In the genomic region with DNA sequence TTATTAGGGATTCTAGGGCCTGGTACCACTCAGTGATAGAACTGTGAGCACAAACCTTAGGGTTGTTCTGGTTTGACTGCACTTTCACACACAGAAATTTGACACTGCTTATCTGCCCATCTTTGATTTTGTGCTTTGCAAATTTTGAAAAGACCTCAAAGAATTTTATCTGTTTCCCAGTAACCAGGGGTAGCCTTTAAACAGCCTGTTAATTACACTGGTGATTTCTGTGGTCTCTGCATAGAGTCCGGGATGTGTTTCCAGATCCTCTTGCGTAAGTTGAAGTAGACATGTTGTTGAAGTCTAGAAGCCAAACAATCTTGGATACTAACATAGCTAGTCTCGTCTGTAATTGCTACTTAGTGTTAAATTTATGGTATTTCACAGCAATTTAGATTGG, we compare ENCODE assay signal across 23 cellular contexts.
DNase-seq lines count a peak whose midpoint lies in the region; ATAC-seq and TF ChIP-seq lines count a peak whose summit lies in the region.
"Had no signal": no experiment of that assay in that cellular context is flagged by ENCODE, and none has a peak within 500 bp of the region (broad histone marks: within the 10 kb centered on the region; RNA-seq: fewer than 3 reads in every experiment).

No MANE protein-coding gene starts in this region.

- H3K79me2 ChIP-seq in fibroblast of lung (ENCODE audit: control insufficient read depth, insufficient read depth, low read length) (no peaks in the 10 kb centered on the region), parathyroid adenoma (no peaks in the 10 kb centered on the region)

- H3K4me2 ChIP-seq in fibroblast of lung (ENCODE audit: extremely low read depth, insufficient read depth, low read length): no peak overlapping the region
- H3K4me2 ChIP-seq in parathyroid adenoma (ENCODE audit: low read length): peak overlapping the region; percentile 5
- H3K4me2 ChIP-seq: neural progenitor cell had no signal

- H3K4me1 ChIP-seq in fibroblast of lung (ENCODE audit: control insufficient read depth, extremely low read depth, insufficient read depth, low read length): no peaks in the 10 kb centered on the region
- H3K4me1 ChIP-seq in parathyroid adenoma: no peaks in the 10 kb centered on the region

- no peak overlapping the region for H3K27ac Mint-ChIP-seq in chondrocyte (ENCODE audit: unreplicated experiment)
- H3K27ac Mint-ChIP-seq: activated T-cell treated with anti-CD3 and anti-CD28 coated beads, Interleukin-2, amount 50 U/mL, for 24 hours; neural progenitor cell had no signal

- H4K20me1 ChIP-seq in fibroblast of lung (ENCODE audit: control insufficient read depth, extremely low read depth, insufficient read depth, low read length): no peaks in the 10 kb centered on the region

- ATAC-seq in GM21723 (IDR thresholded peaks at IDR 0.05; ENCODE audit: unreplicated experiment): no peak
- ATAC-seq: left lobe of liver, mucosa of descending colon had no signal

- H3K36me3 ChIP-seq in fibroblast of lung (ENCODE audit: control insufficient read depth, insufficient read depth, low read length) (no peaks in the 10 kb centered on the region), parathyroid adenoma (ENCODE audit: control insufficient read depth, insufficient read depth, low read length) (no peaks in the 10 kb centered on the region)
- H3K36me3 ChIP-seq: neural progenitor cell, vagina had no signal

- H3K9ac ChIP-seq in fibroblast of lung (ENCODE audit: insufficient read depth, low read length) (no peak overlapping the region), parathyroid adenoma (no peak overlapping the region)
- H3K9ac ChIP-seq: neural progenitor cell had no signal

- peaks cover 1% of the 10 kb centered on the region for H3K36me3 Mint-ChIP-seq in chondrocyte (ENCODE audit: low read depth)

- no peaks in the 10 kb centered on the region for H3K27me3 ChIP-seq in fibroblast of lung (ENCODE audit: control insufficient read depth, insufficient read depth, low read length)
- no peaks in the 10 kb centered on the region for H3K27me3 ChIP-seq in parathyroid adenoma (ENCODE audit: control insufficient read depth, insufficient read depth, low read length)
- H3K27me3 ChIP-seq: neural progenitor cell, suprapubic skin, vagina had no signal

- TF ChIP-seq CTCF in fibroblast of lung (conservative IDR thresholded peaks at IDR 0.05 in 1 of 2, IDR thresholded peaks at IDR 0.05 in 1 of 2; ENCODE audit: low read depth in 1 of 2, low read length in 2 of 2): no peak
- no peak for TF ChIP-seq CTCF in parathyroid adenoma (IDR thresholded peaks at IDR 0.05)
- no peak for TF ChIP-seq CTCF in chondrocyte (IDR thresholded peaks at IDR 0.05)

- no peak overlapping the region for H2AFZ ChIP-seq in fibroblast of lung (ENCODE audit: low read length)
- H2AFZ ChIP-seq in parathyroid adenoma: no peak overlapping the region
- H2AFZ ChIP-seq: neural progenitor cell had no signal

- H3K27me3 Mint-ChIP-seq in chondrocyte (ENCODE audit: low read depth): no peaks in the 10 kb centered on the region

- DNase-seq in EH (ENCODE audit: low read depth): peak; percentile 69
- DNase-seq in NCI-H226: peak; percentile 44
- peak; percentile 54 to 79 for DNase-seq in fibroblast of lung (ENCODE audit: low read depth in 2 of 2)
- DNase-seq in effector CD8-positive, alpha-beta T cell (lab: John Stamatoyannopoulos, UW): no peak
- DNase-seq in chondrocyte (ENCODE audit: low spot score): no peak
- DNase-seq in NCI-H524 treated with DMSO at 0.1 percent for 48 hours (lab: John Stamatoyannopoulos, UW): no peak
- DNase-seq: activated CD8-positive, alpha-beta memory T cell treated with anti-CD3 and anti-CD28 coated beads for 24 hours; activated naive CD4-positive, alpha-beta T cell; activated T-cell treated with anti-CD3 and anti-CD28 coated beads, Interleukin-2, amount 50 U/mL, for 24 hours; cerebellar nuclear complex; head of caudate nucleus; KG1; mucosa of descending colon; NCI-H82; SIG-M5; stimulated activated CD4-positive, alpha-beta T cell treated with anti-CD3 and anti-CD28 coated beads, Interleukin-1b, Interleukin-23, amount 100 ng/mL, for 48 hours had no signal

- peaks cover 33% of the 10 kb centered on the region for H3K4me1 Mint-ChIP-seq in chondrocyte (ENCODE audit: low read depth)

- no peak overlapping the region for H3K4me3 Mint-ChIP-seq in chondrocyte (ENCODE audit: unreplicated experiment)
- H3K4me3 Mint-ChIP-seq: activated T-cell treated with anti-CD3 and anti-CD28 coated beads, Interleukin-2, amount 50 U/mL, for 24 hours; neural progenitor cell had no signal

- H3K9me3 Mint-ChIP-seq in chondrocyte (ENCODE audit: low read depth): no peaks in the 10 kb centered on the region

- H3K4me3 ChIP-seq in fibroblast of lung (replicated peaks in 1 of 4; ENCODE audit: control extremely low read depth in 1 of 4, insufficient read depth in 1 of 4, low read depth in 3 of 4, low read length in 4 of 4): no peak overlapping the region
- H3K4me3 ChIP-seq in parathyroid adenoma (ENCODE audit: low read depth, low read length): no peak overlapping the region
- H3K4me3 ChIP-seq: HAP-1, mucosa of descending colon, neural progenitor cell, suprapubic skin, vagina had no signal

- no peaks in the 10 kb centered on the region for H3K9me3 ChIP-seq in fibroblast of lung (ENCODE audit: control insufficient read depth, insufficient read depth, low read depth, low read length)
- H3K9me3 ChIP-seq in parathyroid adenoma (ENCODE audit: control insufficient read depth, low read length): no peaks in the 10 kb centered on the region
- H3K9me3 ChIP-seq: mucosa of descending colon, suprapubic skin, vagina had no signal

- no peak overlapping the region for H3K27ac ChIP-seq in fibroblast of lung (ENCODE audit: insufficient read depth, low read length)
- no peak overlapping the region for H3K27ac ChIP-seq in parathyroid adenoma
- H3K27ac ChIP-seq: neural progenitor cell, suprapubic skin, vagina had no signal

Comparison
In these comparisons a context has a peak if more than half of its experiments do, and no peak if none do; other contexts are left out.
1. DNase-seq: peak in EH (single experiment), NCI-H226 (single experiment) and fibroblast of lung (2 of 2); none in effector CD8-positive, alpha-beta T cell (single experiment), chondrocyte (single experiment) and NCI-H524 treated with DMSO at 0.1 percent for 48 hours (single experiment).